8 cellular contexts compared by ENCODE assay signal in the genomic region with DNA sequence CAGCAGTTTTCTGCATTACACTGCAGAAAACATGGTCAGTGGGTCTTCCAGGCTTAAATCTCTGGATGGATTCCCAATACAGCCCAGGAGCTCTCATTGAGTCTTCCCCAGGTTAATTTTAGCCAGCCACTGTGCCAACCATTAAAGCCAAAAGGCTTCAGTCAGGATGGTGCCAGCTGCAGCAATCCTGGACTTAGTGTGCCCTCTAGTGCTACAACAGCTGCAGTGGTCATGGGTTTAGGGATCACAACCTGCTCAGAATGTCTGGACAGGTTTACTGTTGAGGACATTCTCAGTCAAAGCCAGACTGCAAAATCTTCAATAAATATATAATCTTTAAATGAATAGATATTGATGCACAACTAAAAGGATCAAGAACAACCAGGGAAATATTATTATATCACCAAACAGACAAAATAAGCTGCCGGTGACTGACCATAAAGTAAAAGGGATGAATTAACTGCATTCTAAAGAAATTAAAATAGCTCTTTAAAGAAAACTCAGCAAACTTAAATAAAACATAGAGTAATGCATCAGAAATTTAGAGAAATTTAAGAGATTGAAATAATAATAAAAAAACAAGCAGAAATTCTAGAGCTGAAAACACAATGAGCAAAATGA.
A peak's percentile ranks its signal among the peaks of the same experiment; 100 is the strongest.
DNase-seq lines count a peak whose midpoint lies in the region; ATAC-seq and TF ChIP-seq lines count a peak whose summit lies in the region.

No MANE protein-coding gene starts in this region.

- no peak overlapping the region for H2AFZ ChIP-seq in neural progenitor cell (replicated peaks)

- no peaks in the 10 kb centered on the region for H4K20me1 ChIP-seq in neural progenitor cell (ENCODE audit: low read depth)

- H3K27ac ChIP-seq in neural progenitor cell: no peak overlapping the region

- H3K27ac Mint-ChIP-seq in neural progenitor cell: no peak overlapping the region

- H3K4me2 ChIP-seq in neural progenitor cell: no peak overlapping the region

- H3K4me3 Mint-ChIP-seq in neural progenitor cell: no peak overlapping the region

- H3K36me3 Mint-ChIP-seq in neural progenitor cell: no peaks in the 10 kb centered on the region

- H3K4me3 ChIP-seq in choroid plexus epithelial cell (ENCODE audit: low read depth, low read length) (no peak overlapping the region), neural progenitor cell (no peak overlapping the region)

- no peak overlapping the region for H3K9ac ChIP-seq in neural progenitor cell

- H3K9me3 Mint-ChIP-seq in neural progenitor cell: no peaks in the 10 kb centered on the region

- peak; percentile 4 for DNase-seq in 8988T
- peak; percentile 45 for DNase-seq in NCI-H460 (ENCODE audit: extremely low read depth, low read depth)
- DNase-seq in choroid plexus epithelial cell (ENCODE audit: low read depth): peak; percentile 62
- peak; percentile 75 for DNase-seq in neural progenitor cell (ENCODE audit: low spot score)
- no peak for DNase-seq in activated CD8-positive, alpha-beta memory T cell treated with anti-CD3 and anti-CD28 coated beads, Interleukin-2, amount 50 U/mL, for 4 hours
- no peak for DNase-seq in stimulated activated CD4-positive, alpha-beta T cell treated with anti-CD3 and anti-CD28 coated beads, Interleukin-2, amount 100 ng/mL, for 24 hours

- H3K27me3 ChIP-seq in neural progenitor cell: no peaks in the 10 kb centered on the region

- no peaks in the 10 kb centered on the region for H3K4me1 Mint-ChIP-seq in neural progenitor cell

- H3K27me3 Mint-ChIP-seq in neural progenitor cell (ENCODE audit: insufficient read depth, low read depth): no peaks in the 10 kb centered on the region

- no peaks in the 10 kb centered on the region for H3F3A ChIP-seq in neural progenitor cell (ENCODE audit: low read depth)

- ATAC-seq in HG02981 (IDR thresholded peaks at IDR 0.05; ENCODE audit: unreplicated experiment): peak; percentile 88

- no peaks in the 10 kb centered on the region for H3K79me2 ChIP-seq in neural progenitor cell (ENCODE audit: low read depth)

- TF ChIP-seq CTCF in GM12874 (IDR thresholded peaks at IDR 0.05; ENCODE audit: insufficient read depth, low read depth, low read length): peak; percentile 54
- TF ChIP-seq CTCF in choroid plexus epithelial cell (conservative IDR thresholded peaks at IDR 0.05; ENCODE audit: low read depth, low read length): peak; percentile 76
- TF ChIP-seq CTCF in neural progenitor cell (IDR thresholded peaks at IDR 0.05): peak; percentile 85

- H3K36me3 ChIP-seq in neural progenitor cell: no peaks in the 10 kb centered on the region

- no peaks in the 10 kb centered on the region for H3K4me1 ChIP-seq in neural progenitor cell

- H3K9me3 ChIP-seq in neural progenitor cell (ENCODE audit: low read depth): no peaks in the 10 kb centered on the region

Comparison
In these comparisons a context has a peak if more than half of its experiments do, and no peak if none do; other contexts are left out.
1. DNase-seq: peak in 8988T (single experiment), NCI-H460 (single experiment), choroid plexus epithelial cell (single experiment) and neural progenitor cell (single experiment); none in activated CD8-positive, alpha-beta memory T cell treated with anti-CD3 and anti-CD28 coated beads, Interleukin-2, amount 50 U/mL, for 4 hours (single experiment) and stimulated activated CD4-positive, alpha-beta T cell treated with anti-CD3 and anti-CD28 coated beads, Interleukin-2, amount 100 ng/mL, for 24 hours (0 of 2).
2. Peak in every context shown above with its lines, with median percentiles within 50 percentile points of each other: CTCF ChIP-seq.